In genomic region chr16:12095275-12096161, GRCh38 we compare ENCODE assay signal across 8 cellular contexts.
DNase-seq lines count a peak whose midpoint lies in the region; ATAC-seq lines count a peak whose summit lies in the region.

No MANE protein-coding gene starts in this region.

- ATAC-seq in HG03175 (IDR thresholded peaks at IDR 0.05; ENCODE audit: unreplicated experiment) (no peak), GM21528 (IDR thresholded peaks at IDR 0.05; ENCODE audit: low FRiP score, unreplicated experiment) (no peak)

- H3K9ac ChIP-seq in skeletal muscle tissue (ENCODE audit: low read depth in 1 of 3, low read length in 3 of 3), result peak overlapping the region; percentile 2 to 35 (median 15)

- peak overlapping the region in 2 of 3 donors; percentile 55 to 61 for H3K4me3 ChIP-seq in skeletal muscle tissue (ENCODE audit: low read length in 3 of 3)

- H3K27me3 ChIP-seq in skeletal muscle tissue (ENCODE audit: control insufficient read depth in 3 of 3, insufficient read depth in 3 of 3, low read length in 3 of 3), result no peaks in the 10 kb centered on the region

- no peaks in the 10 kb centered on the region for H3K9me3 ChIP-seq in skeletal muscle tissue (ENCODE audit: control insufficient read depth in 3 of 3, low read length in 3 of 3)

- H3K36me3 ChIP-seq in skeletal muscle tissue (ENCODE audit: control insufficient read depth in 3 of 3, insufficient read depth in 3 of 3, low read length in 3 of 3), result no peaks in the 10 kb centered on the region

- H3K4me1 ChIP-seq in skeletal muscle tissue (ENCODE audit: control insufficient read depth in 3 of 3, insufficient read depth in 3 of 3, low read length in 3 of 3), result peaks cover 21 to 36% (median 30%) of the 10 kb centered on the region in 3 donors

- H3K27ac ChIP-seq in skeletal muscle tissue (ENCODE audit: low read depth, low read length), result no peak overlapping the region

- DNase-seq in ELF-1 (ENCODE audit: low read depth, low spot score), result peak; percentile 77
- peak; percentile 81 for DNase-seq in NCI-H1105 (lab: John Stamatoyannopoulos, UW)
- DNase-seq in T-helper 9 cell, result peak; percentile 62
- peak; percentile 82 for DNase-seq in astrocyte of the hippocampus (ENCODE audit: low read depth, low spot score)
- DNase-seq in hypothalamus (lab: John Stamatoyannopoulos, UW), result peak in 43 of 51 donors; percentile 5 to 83 (median 46)
